10 cellular contexts compared by ENCODE assay signal in genomic region chr22:49052560-49052959, GRCh38.
DNase-seq lines count a peak whose midpoint lies in the region; ATAC-seq lines count a peak whose summit lies in the region.
"Had no signal": no experiment of that assay in that cellular context is flagged by ENCODE, and none has a peak within 500 bp of the region (broad histone marks: within the 10 kb centered on the region; RNA-seq: fewer than 3 reads in every experiment).

No MANE protein-coding gene starts in this region.

- no peaks in the 10 kb centered on the region for H3K9me3 Mint-ChIP-seq in T-helper 2 cell treated with Interferon-gamma antibody and Interleukin-4, amounts not matched to agents 5 μg/mL and 100 μg/mL, for 36 hours
- H3K9me3 Mint-ChIP-seq in activated T-helper 17 cell treated with anti-CD3 and anti-CD28 coated beads, Interleukin-2, amount 50 U/mL, for 72 hours = no peaks in the 10 kb centered on the region
- H3K9me3 Mint-ChIP-seq in memory B cell = no peaks in the 10 kb centered on the region
- H3K9me3 Mint-ChIP-seq in stimulated activated naive B cell treated with anti-CD40 and anti-IgM and Interleukin-4, amounts not matched to agents 10 μg/mL and 1 μg/mL and 100 μg/mL, for 72 hours = peaks cover 0 to 4% of the 10 kb centered on the region in 2 donors

- H3K27me3 Mint-ChIP-seq in T-helper 2 cell treated with Interferon-gamma antibody and Interleukin-4, amounts not matched to agents 5 μg/mL and 100 μg/mL, for 36 hours (ENCODE audit: low read depth) = no peaks in the 10 kb centered on the region
- peaks cover 6% of the 10 kb centered on the region for H3K27me3 Mint-ChIP-seq in activated T-helper 17 cell treated with anti-CD3 and anti-CD28 coated beads, Interleukin-2, amount 50 U/mL, for 72 hours
- no peaks in the 10 kb centered on the region for H3K27me3 Mint-ChIP-seq in memory B cell
- peaks cover 7% of the 10 kb centered on the region in 2 donors for H3K27me3 Mint-ChIP-seq in stimulated activated naive B cell treated with anti-CD40 and anti-IgM and Interleukin-4, amounts not matched to agents 10 μg/mL and 1 μg/mL and 100 μg/mL, for 72 hours

- ATAC-seq in activated T-helper 17 cell treated with anti-CD3 and anti-CD28 coated beads, Interleukin-2, amount 50 U/mL, for 72 hours (replicated peaks) = no peak
- ATAC-seq in memory B cell (ENCODE audit: low read depth) (no peak), HG03095 (IDR thresholded peaks at IDR 0.05; ENCODE audit: unreplicated experiment) (no peak)
- no peak for ATAC-seq in stimulated activated naive B cell treated with anti-CD40 and anti-IgM and Interleukin-4, amounts not matched to agents 10 μg/mL and 1 μg/mL and 100 μg/mL, for 72 hours (replicated peaks)

- H3K27ac Mint-ChIP-seq in T-helper 2 cell treated with Interferon-gamma antibody and Interleukin-4, amounts not matched to agents 5 μg/mL and 100 μg/mL, for 36 hours = peak overlapping the region; percentile 67
- H3K27ac Mint-ChIP-seq in activated T-helper 17 cell treated with anti-CD3 and anti-CD28 coated beads, Interleukin-2, amount 50 U/mL, for 72 hours = no peak overlapping the region
- no peak overlapping the region for H3K27ac Mint-ChIP-seq in memory B cell
- H3K27ac Mint-ChIP-seq in stimulated activated naive B cell treated with anti-CD40 and anti-IgM and Interleukin-4, amounts not matched to agents 10 μg/mL and 1 μg/mL and 100 μg/mL, for 72 hours = peak overlapping the region; percentile 92

- H3K4me3 Mint-ChIP-seq in T-helper 2 cell treated with Interferon-gamma antibody and Interleukin-4, amounts not matched to agents 5 μg/mL and 100 μg/mL, for 36 hours = peak overlapping the region; percentile 87
- peak overlapping the region; percentile 61 for H3K4me3 Mint-ChIP-seq in activated T-helper 17 cell treated with anti-CD3 and anti-CD28 coated beads, Interleukin-2, amount 50 U/mL, for 72 hours
- peak overlapping the region; percentile 87 for H3K4me3 Mint-ChIP-seq in memory B cell
- H3K4me3 Mint-ChIP-seq in stimulated activated naive B cell treated with anti-CD40 and anti-IgM and Interleukin-4, amounts not matched to agents 10 μg/mL and 1 μg/mL and 100 μg/mL, for 72 hours = peak overlapping the region; percentile 80 to 93

- no peaks in the 10 kb centered on the region for H3K36me3 Mint-ChIP-seq in T-helper 2 cell treated with Interferon-gamma antibody and Interleukin-4, amounts not matched to agents 5 μg/mL and 100 μg/mL, for 36 hours (ENCODE audit: low read depth)
- no peaks in the 10 kb centered on the region for H3K36me3 Mint-ChIP-seq in activated T-helper 17 cell treated with anti-CD3 and anti-CD28 coated beads, Interleukin-2, amount 50 U/mL, for 72 hours (ENCODE audit: low read depth)
- no peaks in the 10 kb centered on the region for H3K36me3 Mint-ChIP-seq in memory B cell
- peaks cover 0 to 4% of the 10 kb centered on the region in 2 donors for H3K36me3 Mint-ChIP-seq in stimulated activated naive B cell treated with anti-CD40 and anti-IgM and Interleukin-4, amounts not matched to agents 10 μg/mL and 1 μg/mL and 100 μg/mL, for 72 hours

- no peak for DNase-seq in T-helper 2 cell treated with Interferon-gamma antibody and Interleukin-4, amounts not matched to agents 5 μg/mL and 100 μg/mL, for 36 hours (ENCODE audit: low spot score)
- DNase-seq in T-helper 2 cell (no peak), memory B cell (ENCODE audit: low spot score in 2 of 2) (no peak), NCI-H345 (lab: John Stamatoyannopoulos, UW) (no peak)
- DNase-seq in stimulated activated naive B cell treated with anti-CD40 and anti-IgM and Interleukin-4, amounts not matched to agents 10 μg/mL and 1 μg/mL and 100 μg/mL, for 72 hours = no peak
- DNase-seq in activated CD4-positive, CD25-positive, alpha-beta regulatory T cell (lab: John Stamatoyannopoulos, UW) = no peak
- DNase-seq: DMS53, NCI-H1417 treated with DMSO at 0.1 percent for 48 hours had no signal

- peaks cover 3% of the 10 kb centered on the region for H3K4me1 Mint-ChIP-seq in T-helper 2 cell treated with Interferon-gamma antibody and Interleukin-4, amounts not matched to agents 5 μg/mL and 100 μg/mL, for 36 hours (ENCODE audit: low read depth)
- H3K4me1 Mint-ChIP-seq in activated T-helper 17 cell treated with anti-CD3 and anti-CD28 coated beads, Interleukin-2, amount 50 U/mL, for 72 hours = no peaks in the 10 kb centered on the region
- H3K4me1 Mint-ChIP-seq in memory B cell = peaks cover 3% of the 10 kb centered on the region
- peaks cover 0 to 7% of the 10 kb centered on the region in 2 donors for H3K4me1 Mint-ChIP-seq in stimulated activated naive B cell treated with anti-CD40 and anti-IgM and Interleukin-4, amounts not matched to agents 10 μg/mL and 1 μg/mL and 100 μg/mL, for 72 hours

Comparison
In these comparisons a context has a peak if more than half of its experiments do, and no peak if none do; other contexts are left out.
1. H3K27ac Mint-ChIP-seq: peak in T-helper 2 cell treated with Interferon-gamma antibody and Interleukin-4, amounts not matched to agents 5 μg/mL and 100 μg/mL, for 36 hours (single experiment) and stimulated activated naive B cell treated with anti-CD40 and anti-IgM and Interleukin-4, amounts not matched to agents 10 μg/mL and 1 μg/mL and 100 μg/mL, for 72 hours (single experiment); none in activated T-helper 17 cell treated with anti-CD3 and anti-CD28 coated beads, Interleukin-2, amount 50 U/mL, for 72 hours (single experiment) and memory B cell (single experiment).
2. Peak in every context shown above with its lines, with median percentiles within 50 percentile points of each other: H3K4me3 Mint-ChIP-seq.